In genomic region chr5:8695902-8696301, GRCh38 we compare ENCODE assay signal across 9 cellular contexts.
"Had no signal": no experiment of that assay in that cellular context is flagged by ENCODE, and none has a peak within 500 bp of the region (broad histone marks: within the 10 kb centered on the region; RNA-seq: fewer than 3 reads in every experiment).

No MANE protein-coding gene starts in this region.

- H3K4me3 ChIP-seq: GM23338, HAP-1 had no signal

- FAIRE-seq: H1 had no signal

- H3K36me3 Mint-ChIP-seq: IgD-negative memory B cell had no signal

- H3K4me2 ChIP-seq: GM23338 had no signal

- H3K27me3 Mint-ChIP-seq: IgD-negative memory B cell had no signal

- ATAC-seq: GM23338, HCT116 had no signal

- H3K4me1 ChIP-seq: HAP-1 had no signal

- H3K9me3 ChIP-seq: HAP-1 had no signal

- H3K4me1 Mint-ChIP-seq: GM23338, IgD-negative memory B cell had no signal

- H3K27ac Mint-ChIP-seq: GM23338, IgD-negative memory B cell had no signal

- DNase-seq: H7, Kasumi-1, KG1 had no signal

- H3K36me3 ChIP-seq: HAP-1 had no signal

- H3K4me3 Mint-ChIP-seq: GM23338, IgD-negative memory B cell had no signal

- H3K27ac ChIP-seq: HL-60 had no signal

- H2AFZ ChIP-seq: GM23338 had no signal
